Comparison of ENCODE assay signal across 8 cellular contexts in genomic region chr6:155314092-155314772, GRCh38.
DNase-seq lines count a peak whose midpoint lies in the region; ATAC-seq, FAIRE-seq and TF ChIP-seq lines count a peak whose summit lies in the region.

TSS of gene TFB1M (minus strand) at chr6:155314484. CDS start at chr6:155314428, 56 bp downstream.

- no peaks in the 10 kb centered on the region for H4K20me1 ChIP-seq in Loucy (ENCODE audit: insufficient read depth, low read length, poor library complexity, severe bottlenecking)

- H2AFZ ChIP-seq in Loucy (ENCODE audit: low read length): peak within 1 kb of the TSS; percentile 88

- H3K4me3 ChIP-seq in Loucy (ENCODE audit: low read length, poor library complexity, severe bottlenecking): peak within 1 kb of the TSS; percentile 77

- H3K27ac Mint-ChIP-seq in nephron progenitor cell: peak within 1 kb of the TSS; percentile 96
- peak within 1 kb of the TSS; percentile 97 to 98 for H3K27ac Mint-ChIP-seq in stimulated activated naive CD8-positive, alpha-beta T cell treated with anti-CD3 and anti-CD28 coated beads, Interleukin-15, amount 100 ng/mL, for 72 hours

- peak; percentile 95 for FAIRE-seq in H54 (lab: Jason Lieb, UNC)

- peaks cover 29% of the 10 kb centered on the region for H3K36me3 Mint-ChIP-seq in nephron progenitor cell (ENCODE audit: low read depth)

- ATAC-seq in stimulated activated naive CD8-positive, alpha-beta T cell treated with anti-CD3 and anti-CD28 coated beads, Interleukin-15, amount 100 ng/mL, for 72 hours: peak; percentile 97

- peak within 1 kb of the TSS; percentile 87 for H3K9ac ChIP-seq in Loucy (ENCODE audit: low read depth, low read length, poor library complexity, severe bottlenecking)

- no peaks in the 10 kb centered on the region for H3K27me3 ChIP-seq in Loucy (ENCODE audit: insufficient read depth, low read length, poor library complexity, severe bottlenecking)

- H3K9me3 Mint-ChIP-seq in nephron progenitor cell: no peaks in the 10 kb centered on the region
- no peaks in the 10 kb centered on the region for H3K9me3 Mint-ChIP-seq in stimulated activated naive CD8-positive, alpha-beta T cell treated with anti-CD3 and anti-CD28 coated beads, Interleukin-15, amount 100 ng/mL, for 72 hours

- no peaks in the 10 kb centered on the region for H3K36me3 ChIP-seq in Loucy (ENCODE audit: insufficient read depth, low read length)

- peaks cover 35% of the 10 kb centered on the region for H3K4me1 ChIP-seq in Loucy (ENCODE audit: insufficient read depth, low read length, poor library complexity, severe bottlenecking)

- DNase-seq in ELF-1 (ENCODE audit: low read depth, low spot score) (peak; percentile 99), H54 (ENCODE audit: insufficient read length, low spot score) (peak; percentile 46), SIG-M5 (lab: John Stamatoyannopoulos, UW) (peak; percentile 80), activated gamma-delta T cell (lab: John Stamatoyannopoulos, UW) (peak; percentile 87), fibroblast of the conjunctiva (ENCODE audit: low read depth) (peak; percentile 99), nephron progenitor cell (peak; percentile 95)
- DNase-seq in stimulated activated naive CD8-positive, alpha-beta T cell treated with anti-CD3 and anti-CD28 coated beads, Interleukin-15, amount 100 ng/mL, for 72 hours: peak; percentile 99 to 100

- peaks cover 20% of the 10 kb centered on the region for H3K79me2 ChIP-seq in Loucy (ENCODE audit: insufficient read depth, low read length)

- H3K4me1 Mint-ChIP-seq in nephron progenitor cell: peaks cover 31% of the 10 kb centered on the region
- peaks cover 39% of the 10 kb centered on the region for H3K4me1 Mint-ChIP-seq in stimulated activated naive CD8-positive, alpha-beta T cell treated with anti-CD3 and anti-CD28 coated beads, Interleukin-15, amount 100 ng/mL, for 72 hours

- peak within 1 kb of the TSS; percentile 98 for H3K4me3 Mint-ChIP-seq in nephron progenitor cell
- peak within 1 kb of the TSS; percentile 95 for H3K4me3 Mint-ChIP-seq in stimulated activated naive CD8-positive, alpha-beta T cell treated with anti-CD3 and anti-CD28 coated beads, Interleukin-15, amount 100 ng/mL, for 72 hours

- TF ChIP-seq CTCF in Loucy (conservative IDR thresholded peaks at IDR 0.05; ENCODE audit: low read length) (no peak), nephron progenitor cell (IDR thresholded peaks at IDR 0.05) (no peak)

- H3K9me3 ChIP-seq in Loucy (ENCODE audit: insufficient read depth, low read depth, low read length): no peaks in the 10 kb centered on the region

- H3K27me3 Mint-ChIP-seq in nephron progenitor cell (ENCODE audit: low read depth, poor library complexity): no peaks in the 10 kb centered on the region
- H3K27me3 Mint-ChIP-seq in stimulated activated naive CD8-positive, alpha-beta T cell treated with anti-CD3 and anti-CD28 coated beads, Interleukin-15, amount 100 ng/mL, for 72 hours: no peaks in the 10 kb centered on the region

- H3K9me2 ChIP-seq in Loucy (replicated peaks; ENCODE audit: low read depth, low read length): no peaks in the 10 kb centered on the region

- peak within 1 kb of the TSS; percentile 95 for H3K4me2 ChIP-seq in Loucy (ENCODE audit: low read depth, low read length, poor library complexity, severe bottlenecking)

- peak; percentile 86 for TF ChIP-seq POLR2A in H54 (IDR thresholded peaks at IDR 0.05; ENCODE audit: low read depth, low read length)

- H3F3A ChIP-seq in Loucy (ENCODE audit: low read depth): no peaks in the 10 kb centered on the region; the same call in 1 of the 2 replicates

Comparison
In these comparisons a context has a peak if more than half of its experiments do, and no peak if none do; other contexts are left out.
1. Peak in every context shown above with its lines: DNase-seq, ATAC-seq and H3K4me3 ChIP-seq.
2. DNase-seq: peak in every context shown above with its lines; median percentile 100 in stimulated activated naive CD8-positive, alpha-beta T cell treated with anti-CD3 and anti-CD28 coated beads, Interleukin-15, amount 100 ng/mL, for 72 hours; 99 in ELF-1; 99 in fibroblast of the conjunctiva; 95 in nephron progenitor cell; 87 in activated gamma-delta T cell; 80 in SIG-M5; 46 in H54.